Comparison of ENCODE assay signal across 21 cellular contexts in genomic region chr2:158554948-158555347, GRCh38.
DNase-seq lines count a peak whose midpoint lies in the region; ATAC-seq, FAIRE-seq and TF ChIP-seq lines count a peak whose summit lies in the region.
"Had no signal": no experiment of that assay in that cellular context is flagged by ENCODE, and none has a peak within 500 bp of the region (broad histone marks: within the 10 kb centered on the region; RNA-seq: fewer than 3 reads in every experiment).

No MANE protein-coding gene starts in this region.

- TF ChIP-seq EP300 in HepG2 (IDR thresholded peaks at IDR 0.05; ENCODE audit: low read depth in 2 of 2, low read length in 2 of 2) (no peak), HepG2 (CRISPR knock-in tag; IDR thresholded peaks at IDR 0.05; ENCODE audit: borderline replicate concordance) (no peak)

- H2AFZ ChIP-seq in HepG2 (ENCODE audit: low read length) (no peak overlapping the region), IMR-90 (replicated peaks; ENCODE audit: low read length, poor library complexity) (no peak overlapping the region)

- DNase-seq in HepG2 (ENCODE audit: low spot score) (no peak), right lobe of liver (no peak), IMR-90 (no peak), left colon (no peak), KBM-7 (no peak), NCI-H226 (no peak), midbrain (lab: John Stamatoyannopoulos, UW) (no peak)
- DNase-seq: 8988T; AML-193; Caco-2; Calu3; CD4-positive, alpha-beta T cell; CD8-positive, alpha-beta T cell; DMS79 treated with DMSO at 0.1 percent for 48 hours; GF-D8 had no signal

- H3K79me2 ChIP-seq in HepG2 (ENCODE audit: insufficient read depth, low read length): peaks cover 2% of the 10 kb centered on the region

- no peak overlapping the region for H3K4me2 ChIP-seq in HepG2 (ENCODE audit: low read depth, low read length)
- H3K4me2 ChIP-seq in IMR-90 (ENCODE audit: low read depth, low read length): no peak overlapping the region
- H3K4me2 ChIP-seq: BLaER1 treated with 17β-estradiol and CSF1 and Interleukin-3, amounts not matched to agents 10 nM and 100 nM had no signal

- no peak overlapping the region for H3K14ac ChIP-seq in IMR-90 (replicated peaks; ENCODE audit: low read depth, low read length)

- H3K27me3 ChIP-seq in HepG2 (ENCODE audit: control insufficient read depth in 1 of 2, insufficient read depth in 2 of 2, low read length in 2 of 2) (no peaks in the 10 kb centered on the region), right lobe of liver (no peaks in the 10 kb centered on the region), IMR-90 (ENCODE audit: control insufficient read depth, insufficient read depth, low read length) (no peaks in the 10 kb centered on the region)
- H3K27me3 ChIP-seq: BLaER1 treated with 17β-estradiol and CSF1 and Interleukin-3, amounts not matched to agents 10 nM and 100 nM had no signal

- H3K9me1 ChIP-seq in IMR-90 (ENCODE audit: insufficient read depth, low read length): no peaks in the 10 kb centered on the region

- H2BK20ac ChIP-seq in IMR-90 (ENCODE audit: low read depth, low read length): no peak overlapping the region

- intact Hi-C loops in HepG2 (cut with micrococcal nuclease; ENCODE audit: unreplicated experiment) (no loop called here), right lobe of liver (cut with DNase I) (no loop called here), IMR-90 (cut with micrococcal nuclease) (no loop called here), left colon (cut with DNase I, micrococcal nuclease) (no loop called here)

- H3K4me1 ChIP-seq in HepG2 (ENCODE audit: insufficient read depth, low read length) (peaks cover 30% of the 10 kb centered on the region), right lobe of liver (no peaks in the 10 kb centered on the region), IMR-90 (ENCODE audit: control insufficient read depth, insufficient read depth, low read length) (no peaks in the 10 kb centered on the region)
- H3K4me1 ChIP-seq: BLaER1 treated with 17β-estradiol and CSF1 and Interleukin-3, amounts not matched to agents 10 nM and 100 nM had no signal

- H4K20me1 ChIP-seq in HepG2 (ENCODE audit: insufficient read depth, low read length) (no peaks in the 10 kb centered on the region), IMR-90 (ENCODE audit: insufficient read depth, low read length) (no peaks in the 10 kb centered on the region)
- H4K20me1 ChIP-seq: BLaER1 treated with 17β-estradiol and CSF1 and Interleukin-3, amounts not matched to agents 10 nM and 100 nM had no signal

- no peak overlapping the region for H2BK15ac ChIP-seq in IMR-90 (ENCODE audit: low read depth, low read length)

- no peak overlapping the region for H2BK5ac ChIP-seq in IMR-90 (ENCODE audit: low read depth, low read length, poor library complexity, severe bottlenecking)

- H3K79me1 ChIP-seq in IMR-90 (ENCODE audit: low read depth in 1 of 2, low read length in 2 of 2): peaks cover 3 to 7% of the 10 kb centered on the region in 2 experiments; a peak in 2 of 4 replicates

- no peak overlapping the region for H2BK120ac ChIP-seq in IMR-90 (ENCODE audit: low read depth, low read length)

- H2AK5ac ChIP-seq in IMR-90 (ENCODE audit: low read depth, low read length): no peak overlapping the region

- H3K9me3 ChIP-seq in HepG2 (ENCODE audit: low read length) (no peaks in the 10 kb centered on the region), right lobe of liver (no peaks in the 10 kb centered on the region), IMR-90 (ENCODE audit: control insufficient read depth, insufficient read depth, low read length) (no peaks in the 10 kb centered on the region)
- H3K9me3 ChIP-seq: BLaER1 treated with 17β-estradiol and CSF1 and Interleukin-3, amounts not matched to agents 10 nM and 100 nM had no signal

- H3K23ac ChIP-seq in IMR-90 (ENCODE audit: low read depth, low read length): no peak overlapping the region

- no peak overlapping the region for H4K91ac ChIP-seq in IMR-90 (ENCODE audit: insufficient read depth, low read depth, low read length)

- H2AK9ac ChIP-seq in IMR-90 (replicated peaks; ENCODE audit: low read depth, low read length, poor library complexity): no peak overlapping the region

- 92% methylated on average over 1 of the region's 1 CpG for WGBS in HepG2 (ENCODE audit: low lambda C conversion rate)
- 86% methylated on average over 1 of the region's 1 CpG for WGBS in right lobe of liver (ENCODE audit: insufficient coverage, low coverage, low lambda C conversion rate, missing lambda C conversion rate)
- WGBS in IMR-90 (ENCODE audit: extremely low coverage in 2 of 2, insufficient read length in 1 of 2), 2 experiments: no CpG with 5 or more reads among the region's 1 CpG

- H3K9ac ChIP-seq in HepG2 (ENCODE audit: insufficient read depth, low read depth, low read length): no peak overlapping the region
- no peak overlapping the region for H3K9ac ChIP-seq in IMR-90 (ENCODE audit: low read depth, low read length)
- H3K9ac ChIP-seq: BLaER1 treated with 17β-estradiol and CSF1 and Interleukin-3, amounts not matched to agents 10 nM and 100 nM had no signal

- no peak overlapping the region for H4K5ac ChIP-seq in IMR-90 (ENCODE audit: low read depth, low read length)

- CTCF ChIA-PET in HepG2 (lab: Yijun Ruan, JAX; ENCODE audit: low intra/inter-chr PET ratio, low total read pairs): no interaction called here
- CTCF ChIA-PET in IMR-90 (lab: Yijun Ruan, JAX): interaction anchor here (0.6 to 1.1 kb wide), 2 partner anchors 10 to 157 kb away, joined by 3 read pairs; no protein-coding TSS in a partner anchor

- TF ChIP-seq RAD21 in HepG2 (CRISPR knock-in tag; IDR thresholded peaks at IDR 0.05): no peak
- TF ChIP-seq RAD21 in IMR-90 (IDR thresholded peaks at IDR 0.05; ENCODE audit: low read length): no peak

- BruUV-seq in HepG2 (replicated peaks; lab: Mats Ljungman, UMichigan) (no TSS peak), IMR-90 (replicated peaks; lab: Mats Ljungman, UMichigan) (no TSS peak)

- no peak overlapping the region for H3K56ac ChIP-seq in IMR-90 (ENCODE audit: extremely low read depth, insufficient read depth, low read length)

- H4K8ac ChIP-seq in IMR-90 (ENCODE audit: low read depth in 2 of 2, low read length in 2 of 2): no peak overlapping the region

- TF ChIP-seq POLR2A in HepG2 (IDR thresholded peaks at IDR 0.05; ENCODE audit: insufficient read depth in 1 of 2, low read depth in 2 of 2, low read length in 2 of 2) (no peak), right lobe of liver (IDR thresholded peaks at IDR 0.05) (no peak), IMR-90 (IDR thresholded peaks at IDR 0.05; ENCODE audit: low read depth, low read length) (no peak)

- dilution Hi-C loops in IMR-90 (cut with HindIII; ENCODE audit: low sequenced_read_pairs, unreplicated experiment): no loop called here

- H3K4me3 ChIP-seq in HepG2 (replicated peaks in 1 of 3; ENCODE audit: insufficient read depth in 1 of 3, low read depth in 2 of 3, low read length in 3 of 3) (no peak overlapping the region), right lobe of liver (no peak overlapping the region), IMR-90 (ENCODE audit: insufficient read depth, low read depth, low read length) (no peak overlapping the region)
- H3K4me3 ChIP-seq: BLaER1 treated with 17β-estradiol and CSF1 and Interleukin-3, amounts not matched to agents 10 nM and 100 nM had no signal

- H3K18ac ChIP-seq in IMR-90 (ENCODE audit: low read depth, low read length): no peak overlapping the region

- TF ChIP-seq CTCF in HepG2 (CRISPR knock-in tag; IDR thresholded peaks at IDR 0.05): no peak
- no peak for TF ChIP-seq CTCF in right lobe of liver (IDR thresholded peaks at IDR 0.05)
- no peak for TF ChIP-seq CTCF in IMR-90 (conservative IDR thresholded peaks at IDR 0.05; ENCODE audit: low read depth, low read length)

- ATAC-seq in HepG2: no peak
- no peak for ATAC-seq in right lobe of liver
- ATAC-seq in IMR-90 (ENCODE audit: low read depth): no peak
- ATAC-seq in left colon: peak; percentile 26
- ATAC-seq: CD8-positive, alpha-beta T cell had no signal

- no peak for FAIRE-seq in HepG2 (lab: Jason Lieb, UNC)
- FAIRE-seq: A204.1, G401.6, GM12891, GM19239 had no signal

- in situ Hi-C loops in HepG2 (cut with HindIII; ENCODE audit: extremely low pct_ligation_motif_present, low pct_unique_long_range_greater_than_20kb): no loop called here
- in situ Hi-C loops in IMR-90 (cut with MboI; ENCODE audit: low sequenced_read_pairs): no loop called here
- in situ Hi-C loops in KBM-7 (cut with MboI; ENCODE audit: low pct_unique_long_range_greater_than_20kb, low sequenced_read_pairs): no loop called here

- H3K36me3 ChIP-seq in HepG2 (replicated peaks in 1 of 2; ENCODE audit: control insufficient read depth in 1 of 2, insufficient read depth in 2 of 2, low read length in 2 of 2) (peaks cover 3 to 12% of the 10 kb centered on the region in 2 experiments; a peak in 4 of 5 replicates), right lobe of liver (no peaks in the 10 kb centered on the region), IMR-90 (ENCODE audit: control insufficient read depth, insufficient read depth, low read length) (no peaks in the 10 kb centered on the region)
- H3K36me3 ChIP-seq: BLaER1 treated with 17β-estradiol and CSF1 and Interleukin-3, amounts not matched to agents 10 nM and 100 nM had no signal

- H3K27ac ChIP-seq in HepG2 (ENCODE audit: extremely low read length, insufficient read depth, low read length) (no peak overlapping the region), right lobe of liver (no peak overlapping the region), IMR-90 (ENCODE audit: insufficient read depth, low read length) (no peak overlapping the region)
- H3K27ac ChIP-seq: BLaER1 treated with 17β-estradiol and CSF1 and Interleukin-3, amounts not matched to agents 10 nM and 100 nM; C4-2B had no signal

- POLR2A ChIA-PET in HepG2 (lab: Yijun Ruan, JAX): no interaction called here
- POLR2A ChIA-PET in IMR-90 (lab: Charles Lee; ENCODE audit: unreplicated experiment): no interaction called here

- H3K4ac ChIP-seq in IMR-90 (ENCODE audit: low read depth, low read length): no peak overlapping the region

TF ChIP-seq in HepG2, 621 proteins besides CTCF, POLR2A, EP300 and RAD21 (continues in another document):
- no peak for TF ChIP-seq RBAK (CRISPR knock-in tag; IDR thresholded peaks at IDR 0.05)
- peak; percentile 93 for TF ChIP-seq MAFK (conservative IDR thresholded peaks at IDR 0.05 in 1 of 2, IDR thresholded peaks at IDR 0.05 in 1 of 2; ENCODE audit: low read length in 2 of 2)

TF ChIP-seq in IMR-90, 13 proteins besides CTCF, POLR2A, EP300 and RAD21:
- TF ChIP-seq SMC3 (IDR thresholded peaks at IDR 0.05; ENCODE audit: low read depth, low read length): no peak
- peak; percentile 82 for TF ChIP-seq MAFK (IDR thresholded peaks at IDR 0.05; ENCODE audit: low read depth, low read length)
